Comparison of ENCODE assay signal across 2 cellular contexts in the genomic region with DNA sequence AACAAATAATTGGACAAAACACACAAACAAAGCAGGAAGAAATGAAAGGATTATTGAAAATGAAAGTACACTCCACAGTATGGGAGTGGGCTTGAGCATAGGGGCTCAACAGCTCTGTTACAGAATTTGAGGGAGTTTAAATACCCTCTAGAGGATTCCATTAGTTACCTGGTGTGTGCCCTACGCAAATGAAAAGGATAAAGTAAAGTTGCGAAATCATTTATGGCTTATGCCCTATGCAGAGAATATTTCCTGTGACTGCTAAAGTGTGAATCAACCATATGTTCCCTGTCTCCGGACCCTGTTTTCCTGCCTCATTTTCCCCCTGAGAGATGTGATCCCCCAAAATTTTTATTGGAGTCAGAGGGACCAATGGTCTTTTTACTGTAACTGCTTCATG.
A peak's percentile ranks its signal among the peaks of the same experiment; 100 is the strongest.
TF ChIP-seq lines count a peak whose summit lies in the region.

No MANE protein-coding gene starts in this region.

TF ChIP-seq in IMR-90, 13 proteins besides CTCF, POLR2A, EP300 and RAD21:
- peak; percentile 63 for TF ChIP-seq CEBPB (IDR thresholded peaks at IDR 0.05; ENCODE audit: low read depth, low read length)
- no peak for TF ChIP-seq MAFK (IDR thresholded peaks at IDR 0.05; ENCODE audit: low read depth, low read length)

TF ChIP-seq in K562, 482 proteins besides CTCF, POLR2A, EP300 and RAD21:
- TF ChIP-seq NR3C1 (CRISPR knock-in tag; IDR thresholded peaks at IDR 0.05) (no peak), FOXM1 (IDR thresholded peaks at IDR 0.05; ENCODE audit: low read depth) (no peak), FOXM1 (CRISPR knock-in tag; IDR thresholded peaks at IDR 0.05; ENCODE audit: low read depth) (no peak), ZFP30 (CRISPR knock-in tag; IDR thresholded peaks at IDR 0.05; ENCODE audit: borderline replicate concordance) (no peak), ZFPM2 (CRISPR knock-in tag; IDR thresholded peaks at IDR 0.05) (no peak), CEBPB (tag; IDR thresholded peaks at IDR 0.05) (peak; percentile 34), CEBPG (CRISPR knock-in tag; IDR thresholded peaks at IDR 0.05) (no peak), CEBPG (tag; conservative IDR thresholded peaks at IDR 0.05 in 1 of 2, IDR thresholded peaks at IDR 0.05 in 1 of 2) (no peak), GABPA (tag; conservative IDR thresholded peaks at IDR 0.05; ENCODE audit: low read depth) (no peak)
- TF ChIP-seq, protein P1, sequence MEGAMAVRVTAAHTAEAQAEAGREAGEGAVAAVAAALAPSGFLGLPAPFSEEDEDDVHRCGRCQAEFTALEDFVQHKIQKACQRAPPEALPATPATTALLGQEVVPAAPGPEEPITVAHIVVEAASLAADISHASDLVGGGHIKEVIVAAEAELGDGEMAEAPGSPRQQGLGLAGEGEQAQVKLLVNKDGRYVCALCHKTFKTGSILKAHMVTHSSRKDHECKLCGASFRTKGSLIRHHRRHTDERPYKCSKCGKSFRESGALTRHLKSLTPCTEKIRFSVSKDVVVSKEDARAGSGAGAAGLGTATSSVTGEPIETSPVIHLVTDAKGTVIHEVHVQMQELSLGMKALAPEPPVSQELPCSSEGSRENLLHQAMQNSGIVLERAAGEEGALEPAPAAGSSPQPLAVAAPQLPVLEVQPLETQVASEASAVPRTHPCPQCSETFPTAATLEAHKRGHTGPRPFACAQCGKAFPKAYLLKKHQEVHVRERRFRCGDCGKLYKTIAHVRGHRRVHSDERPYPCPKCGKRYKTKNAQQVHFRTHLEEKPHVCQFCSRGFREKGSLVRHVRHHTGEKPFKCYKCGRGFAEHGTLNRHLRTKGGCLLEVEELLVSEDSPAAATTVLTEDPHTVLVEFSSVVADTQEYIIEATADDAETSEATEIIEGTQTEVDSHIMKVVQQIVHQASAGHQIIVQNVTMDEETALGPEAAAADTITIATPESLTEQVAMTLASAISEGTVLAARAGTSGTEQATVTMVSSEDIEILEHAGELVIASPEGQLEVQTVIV (CRISPR knock-in tag; IDR thresholded peaks at IDR 0.05; ENCODE audit: borderline replicate concordance), result no peak
